In the genomic region with DNA sequence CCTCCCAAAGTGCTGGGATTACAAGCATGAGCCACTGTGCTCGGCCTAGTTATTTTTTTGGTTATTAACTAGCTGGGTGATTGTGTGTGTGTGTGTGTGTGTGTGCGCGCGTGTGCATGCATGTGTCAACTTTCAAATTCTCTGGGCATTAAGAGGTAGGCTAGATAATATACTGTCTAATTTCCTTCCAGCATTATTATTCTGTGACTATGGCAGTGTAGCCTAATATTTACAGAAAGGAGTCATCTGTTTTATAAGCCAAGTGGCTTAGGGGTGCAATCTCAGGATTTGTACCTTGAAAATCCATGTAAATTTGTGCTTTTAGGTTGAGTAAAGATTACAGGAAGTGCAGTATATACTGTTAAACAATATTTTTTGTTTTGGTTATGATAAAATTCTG, we compare ENCODE assay signal across 22 cellular contexts.
"Had no signal": no experiment of that assay in that cellular context is flagged by ENCODE, and none has a peak within 500 bp of the region (broad histone marks: within the 10 kb centered on the region; RNA-seq: fewer than 3 reads in every experiment).

No MANE protein-coding gene starts in this region.

- DNase-seq: dorsolateral prefrontal cortex; effector CD4-positive, alpha-beta T cell; effector memory CD4-positive, alpha-beta T cell; erythroblast; foreskin keratinocyte; heart left ventricle; hypothalamus; immature natural killer cell; left cardiac atrium; left lung; left ventricle myocardium superior; lower lobe of right lung; mesenchymal stem cell; mucosa of descending colon; naive B cell; naive thymus-derived CD8-positive, alpha-beta T cell had no signal

- H3K36me3 ChIP-seq: esophagus muscularis mucosa, gastroesophageal sphincter, heart left ventricle, left lung, lower lobe of right lung had no signal

- H3K27ac Mint-ChIP-seq: immature natural killer cell; mesothelial cell of epicardium; naive B cell; naive thymus-derived CD8-positive, alpha-beta T cell had no signal

- H3K27ac ChIP-seq: coronary artery, dorsolateral prefrontal cortex, epithelial cell of prostate, esophagus muscularis mucosa, foreskin keratinocyte, gastroesophageal sphincter, heart left ventricle, hepatocyte, left lung, lower lobe of right lung had no signal

- H3K9me3 ChIP-seq: esophagus muscularis mucosa, gastroesophageal sphincter, heart left ventricle, left lung, lower lobe of right lung, mucosa of descending colon had no signal

- H3K4me3 ChIP-seq: coronary artery, dorsolateral prefrontal cortex, esophagus muscularis mucosa, gastroesophageal sphincter, heart left ventricle, hepatocyte, left lung, lower lobe of right lung, mucosa of descending colon had no signal

- H3K4me1 Mint-ChIP-seq: immature natural killer cell; mesothelial cell of epicardium; naive B cell; naive thymus-derived CD8-positive, alpha-beta T cell had no signal

- H3K27me3 ChIP-seq: dorsolateral prefrontal cortex, esophagus muscularis mucosa, foreskin keratinocyte, gastroesophageal sphincter, heart left ventricle, hepatocyte, left lung had no signal

- H3K9me3 Mint-ChIP-seq: immature natural killer cell; mesothelial cell of epicardium; naive thymus-derived CD8-positive, alpha-beta T cell had no signal

- H3K4me1 ChIP-seq: esophagus muscularis mucosa, foreskin keratinocyte, gastroesophageal sphincter, heart left ventricle, left lung, lower lobe of right lung had no signal

- ATAC-seq: foreskin keratinocyte; gastroesophageal sphincter; heart left ventricle; left cardiac atrium; left lung; left ventricle myocardium superior; lower lobe of right lung; mucosa of descending colon; naive thymus-derived CD8-positive, alpha-beta T cell had no signal

- H3K79me2 ChIP-seq: hepatocyte had no signal

- H3K4me3 Mint-ChIP-seq: immature natural killer cell; mesothelial cell of epicardium; naive B cell; naive thymus-derived CD8-positive, alpha-beta T cell had no signal

- H3K27me3 Mint-ChIP-seq: naive thymus-derived CD8-positive, alpha-beta T cell had no signal

- H2AFZ ChIP-seq: hepatocyte had no signal

- H3K4me2 ChIP-seq: hepatocyte had no signal

- H3K36me3 Mint-ChIP-seq: immature natural killer cell; mesothelial cell of epicardium; naive B cell; naive thymus-derived CD8-positive, alpha-beta T cell had no signal
